In genomic region chr2:69309336-69310048, GRCh38 we compare ENCODE assay signal across 8 cellular contexts.
DNase-seq lines count a peak whose midpoint lies in the region; ATAC-seq and TF ChIP-seq lines count a peak whose summit lies in the region.

No MANE protein-coding gene starts in this region.

- no peaks in the 10 kb centered on the region for H4K20me1 ChIP-seq in smooth muscle cell (ENCODE audit: low read depth)

- peaks cover 6% of the 10 kb centered on the region for H3K36me3 ChIP-seq in smooth muscle cell (ENCODE audit: low read depth)

- H3F3A ChIP-seq in smooth muscle cell (ENCODE audit: low read depth): peaks cover 42% of the 10 kb centered on the region

- TF ChIP-seq CTCF in smooth muscle cell (IDR thresholded peaks at IDR 0.05; ENCODE audit: borderline replicate concordance, insufficient read depth, poor library complexity, severe bottlenecking): no peak

- H3K4me2 ChIP-seq in smooth muscle cell: peak overlapping the region; percentile 11

- peak overlapping the region; percentile 85 for H3K9ac ChIP-seq in smooth muscle cell (ENCODE audit: low read depth)

- no peak overlapping the region for H2AFZ ChIP-seq in smooth muscle cell (ENCODE audit: low read depth)

- H3K79me2 ChIP-seq in smooth muscle cell (ENCODE audit: low read depth): no peaks in the 10 kb centered on the region

- no peaks in the 10 kb centered on the region for H3K27me3 ChIP-seq in smooth muscle cell (ENCODE audit: low read depth)

- intact Hi-C loops in left cardiac atrium (cut with DNase I): loop anchor here (5.0 kb wide), 3 partner anchors 132 to 367 kb away; partner anchors contain the start of gene ANTXR1 (in 1 of the 2)

- H3K4me1 ChIP-seq in smooth muscle cell (ENCODE audit: low read depth): peaks cover 10% of the 10 kb centered on the region

- DNase-seq in HCEC 1CT (peak; percentile 30), SW480 (ENCODE audit: low spot score) (peak; percentile 37), left cardiac atrium (peak; percentile 46), smooth muscle cell (lab: John Stamatoyannopoulos, UW; ENCODE audit: unreplicated experiment) (no peak), GM19240 (ENCODE audit: insufficient read length, low spot score) (no peak), GDM1 (lab: John Stamatoyannopoulos, UW) (no peak), H4 (ENCODE audit: low spot score) (no peak)

- H3K4me3 ChIP-seq in smooth muscle cell: no peak overlapping the region

- no peaks in the 10 kb centered on the region for H3K9me3 ChIP-seq in smooth muscle cell (replicated peaks; ENCODE audit: low read depth)

- ATAC-seq in left cardiac atrium: peak; percentile 33 to 40
- no peak for ATAC-seq in HG03439 (IDR thresholded peaks at IDR 0.05; ENCODE audit: unreplicated experiment)

- H3K27ac ChIP-seq in smooth muscle cell (ENCODE audit: low read depth): peak overlapping the region; percentile 92

- WGBS in smooth muscle cell (ENCODE audit: low lambda C conversion rate): 65% methylated on average over 8 of the region's 8 CpGs

Comparison
In these comparisons a context has a peak if more than half of its experiments do, and no peak if none do; other contexts are left out.
1. DNase-seq: peak in HCEC 1CT (single experiment), SW480 (single experiment) and left cardiac atrium (single experiment); none in smooth muscle cell (single experiment), GM19240 (single experiment), GDM1 (single experiment) and H4 (single experiment).